ENCODE assay signal across 12 cellular contexts in the genomic region with DNA sequence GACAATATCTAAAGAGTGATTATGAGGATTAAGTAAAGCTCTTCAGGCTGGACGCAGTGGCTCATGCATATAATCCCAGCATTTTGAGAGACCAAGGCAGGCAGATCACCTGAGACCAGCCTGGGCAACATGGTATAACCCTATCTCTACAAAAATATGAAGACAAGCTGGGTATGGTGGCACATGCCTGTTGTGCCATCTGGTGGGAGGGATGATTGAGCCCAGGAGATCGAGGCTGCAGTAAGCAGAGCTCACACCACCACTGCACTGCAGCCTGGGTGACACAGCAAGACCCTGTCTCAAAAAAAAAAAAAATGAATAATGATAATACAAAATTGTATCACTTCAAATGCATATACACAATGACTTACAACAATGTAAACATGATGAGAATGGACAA.
"Had no signal": no experiment of that assay in that cellular context is flagged by ENCODE, and none has a peak within 500 bp of the region (broad histone marks: within the 10 kb centered on the region; RNA-seq: fewer than 3 reads in every experiment).

No MANE protein-coding gene starts in this region.

- ATAC-seq: esophagus mucosa; left colon; naive thymus-derived CD8-positive, alpha-beta T cell had no signal

- DNase-seq: activated CD4-positive, alpha-beta T cell treated with anti-CD3 and anti-CD28 coated beads, Interleukin-2, amount 10 ng/mL, durations not matched to agents 24 days and 14 days; activated CD4-positive, CD25-positive, alpha-beta regulatory T cell; activated naive CD4-positive, alpha-beta T cell; activated naive CD8-positive, alpha-beta T cell treated with anti-CD3 and anti-CD28 coated beads, Interleukin-2, amount 10 ng/mL, durations not matched to agents 7 days and 5 days; brain microvascular endothelial cell; left colon; naive thymus-derived CD8-positive, alpha-beta T cell; stimulated activated CD4-positive, alpha-beta T cell treated with anti-CD3 and anti-CD28 coated beads, Interleukin-12 subunit alpha, Interleukin-12 subunit beta, amount 100 ng/mL, for 4 hours; stimulated activated CD4-positive, alpha-beta T cell treated with anti-CD3 and anti-CD28 coated beads, Interleukin-2, amount 100 ng/mL, for 24 hours had no signal

- H3K4me3 ChIP-seq: coronary artery, thoracic aorta had no signal
